In the genomic region with DNA sequence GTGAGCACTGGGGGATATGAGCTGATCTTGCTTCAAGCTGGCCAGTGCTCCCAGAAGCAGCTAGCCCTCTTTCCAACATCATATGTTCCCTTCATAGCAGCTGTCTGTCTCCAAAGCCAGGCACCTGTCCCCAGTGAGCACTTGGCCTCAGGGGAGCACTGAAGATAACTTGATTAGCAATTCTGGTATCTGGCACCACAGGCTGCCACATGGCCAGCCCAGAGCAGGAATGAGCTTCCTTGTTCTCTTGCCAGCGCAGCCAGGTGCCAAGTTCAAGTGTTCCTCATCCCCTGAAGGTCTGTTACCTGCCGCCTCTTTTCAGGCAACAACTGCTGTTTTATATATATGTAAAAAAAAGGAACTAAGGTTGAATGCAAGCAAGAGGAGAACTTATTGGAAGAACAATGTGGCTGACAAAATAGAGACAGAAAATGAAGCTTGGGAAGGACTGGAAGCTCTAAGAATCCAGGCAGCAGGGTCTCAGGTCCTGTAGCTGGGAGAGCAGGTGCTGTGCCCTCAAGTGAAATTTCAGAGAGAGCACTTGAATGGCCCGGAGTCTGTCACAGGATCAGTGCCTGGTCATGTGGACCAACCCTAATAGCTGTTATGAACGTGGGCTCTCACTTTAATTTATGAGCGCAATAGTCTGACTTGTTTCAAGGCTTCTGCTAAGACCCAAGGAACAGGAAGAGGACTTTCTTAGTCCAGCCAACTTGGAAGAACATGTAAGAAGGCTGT, we compare ENCODE assay signal across 27 cellular contexts.
DNase-seq lines count a peak whose midpoint lies in the region; ATAC-seq, FAIRE-seq and TF ChIP-seq lines count a peak whose summit lies in the region.
"Had no signal": no experiment of that assay in that cellular context is flagged by ENCODE, and none has a peak within 500 bp of the region (broad histone marks: within the 10 kb centered on the region; RNA-seq: fewer than 3 reads in every experiment).

No MANE protein-coding gene starts in this region.

- no peak overlapping the region for H3K56ac ChIP-seq in H1 (replicated peaks; ENCODE audit: insufficient read length, low read depth, low read length)

- no peak for TF ChIP-seq RAD21 in H1 (IDR thresholded peaks at IDR 0.05 in 1 of 2, conservative IDR thresholded peaks at IDR 0.05 in 1 of 2; ENCODE audit: low read depth in 2 of 2, low read length in 2 of 2)

- no peak for FAIRE-seq in H1 (lab: Jason Lieb, UNC)
- FAIRE-seq: endothelial cell of umbilical vein, GM12878, HTR-8/SVneo had no signal

- H3K4me2 ChIP-seq in H1 (ENCODE audit: insufficient read depth in 1 of 2, low read depth in 2 of 2, low read length in 2 of 2): no peak overlapping the region

- no peak overlapping the region for H3K4ac ChIP-seq in H1 (replicated peaks; ENCODE audit: insufficient read length, low read depth, low read length)

- no peaks in the 10 kb centered on the region for H3K36me3 ChIP-seq in right atrium auricular region
- H3K36me3 ChIP-seq in heart right ventricle: no peaks in the 10 kb centered on the region
- no peaks in the 10 kb centered on the region for H3K36me3 ChIP-seq in H1 (ENCODE audit: control insufficient read depth in 2 of 4, insufficient read depth in 4 of 4, low read length in 3 of 4)
- no peaks in the 10 kb centered on the region for H3K36me3 ChIP-seq in upper lobe of right lung
- no peaks in the 10 kb centered on the region for H3K36me3 ChIP-seq in tibial nerve
- H3K36me3 ChIP-seq: cardiac muscle cell, Peyer's patch, suprapubic skin, WERI-Rb-1 had no signal

- no peak overlapping the region for H2AFZ ChIP-seq in H1 (ENCODE audit: low read length)

- H2BK120ac ChIP-seq in H1 (replicated peaks; ENCODE audit: low read depth, low read length): no peak overlapping the region

- ATAC-seq in heart right ventricle (no peak), upper lobe of right lung (peak; percentile 52), HG02798 (IDR thresholded peaks at IDR 0.05; ENCODE audit: poor library complexity, unreplicated experiment) (no peak)
- ATAC-seq: GM12878; left colon; naive thymus-derived CD4-positive, alpha-beta T cell; stimulated activated naive B cell treated with anti-CD40 and anti-IgM and Interleukin-4, amounts not matched to agents 10 μg/mL and 1 μg/mL and 100 μg/mL, for 72 hours had no signal

- no peak overlapping the region for H3K9ac ChIP-seq in H1 (replicated peaks in 1 of 4; ENCODE audit: extremely low read depth in 1 of 4, low read depth in 3 of 4, low read length in 3 of 4)

- 0 out of 2 replicates have a peak overlapping the region, but pooled peaks have one; percentile 6 for H2BK12ac ChIP-seq in H1 (ENCODE audit: low read depth, low read length)

- no peak overlapping the region for H3K4me3 ChIP-seq in right atrium auricular region
- H3K4me3 ChIP-seq in heart right ventricle: no peak overlapping the region
- H3K4me3 ChIP-seq in H1 (ENCODE audit: extremely low read depth in 1 of 4, insufficient read depth in 2 of 4, low read depth in 3 of 4, low read length in 4 of 4): no peak overlapping the region
- H3K4me3 ChIP-seq in upper lobe of right lung: no peak overlapping the region
- H3K4me3 ChIP-seq in tibial nerve: no peak overlapping the region
- H3K4me3 ChIP-seq: cardiac muscle cell, GM12878, Peyer's patch, suprapubic skin had no signal

- peak overlapping the region; percentile 45 for H4K91ac ChIP-seq in H1 (replicated peaks; ENCODE audit: insufficient read length, low read length)

- H3K23me2 ChIP-seq in H1 (ENCODE audit: low read depth, low read length): no peaks in the 10 kb centered on the region

- no peak for TF ChIP-seq EP300 in H1 (IDR thresholded peaks at IDR 0.05; ENCODE audit: borderline replicate concordance in 1 of 2, low read depth in 2 of 2, low read length in 2 of 2)
- TF ChIP-seq EP300 in tibial nerve (IDR thresholded peaks at IDR 0.05): no peak

- no peak overlapping the region for H3K23ac ChIP-seq in H1 (ENCODE audit: insufficient read length)

- H3K79me2 ChIP-seq in H1 (ENCODE audit: control insufficient read depth in 1 of 2, insufficient read depth in 2 of 2, low read length in 2 of 2): no peaks in the 10 kb centered on the region

- no peaks in the 10 kb centered on the region for H4K20me1 ChIP-seq in H1 (replicated peaks in 1 of 2; ENCODE audit: control insufficient read depth in 1 of 2, insufficient read depth in 2 of 2, low read length in 2 of 2)

- H3K9me3 ChIP-seq in right atrium auricular region (no peaks in the 10 kb centered on the region), heart right ventricle (no peaks in the 10 kb centered on the region), H1 (ENCODE audit: insufficient read depth in 2 of 2, low read depth in 1 of 2, low read length in 1 of 2) (no peaks in the 10 kb centered on the region), upper lobe of right lung (no peaks in the 10 kb centered on the region), tibial nerve (peaks cover 0 to 13% (median 0%) of the 10 kb centered on the region in 4 donors)
- H3K9me3 ChIP-seq: Peyer's patch had no signal

- no peak overlapping the region for H4K8ac ChIP-seq in H1 (ENCODE audit: extremely low read depth, insufficient read depth, low read length)

- no peaks in the 10 kb centered on the region for H3K79me1 ChIP-seq in H1 (ENCODE audit: low read depth, low read length)

- no peak overlapping the region for H2BK15ac ChIP-seq in H1 (ENCODE audit: low read length)

- intact Hi-C loops in heart right ventricle (cut with DNase I) (loop anchor here in 1 of 10 donors (10.0 kb wide), 1 partner anchor 61 kb away; no protein-coding TSS in a partner anchor), upper lobe of right lung (cut with DNase I) (no loop called here)

- no peak overlapping the region for H2BK20ac ChIP-seq in H1 (ENCODE audit: low read length)

- no peak overlapping the region for H2BK5ac ChIP-seq in H1 (ENCODE audit: low read depth, low read length)

- no peak overlapping the region for H4K5ac ChIP-seq in H1 (ENCODE audit: insufficient read length, low read depth, low read length)

- H3K18ac ChIP-seq in H1 (ENCODE audit: extremely low read depth, low read length): no peak overlapping the region

- POLR2A ChIA-PET in H1 (lab: Charles Lee; ENCODE audit: partially characterized antibody): no interaction called here

- TF ChIP-seq POLR2A in H1 (IDR thresholded peaks at IDR 0.05; ENCODE audit: control extremely low read depth in 1 of 2, low read depth in 2 of 2, low read length in 2 of 2) (no peak), tibial nerve (IDR thresholded peaks at IDR 0.05) (no peak)

- H3K27ac ChIP-seq in right atrium auricular region (no peak overlapping the region), heart right ventricle (no peak overlapping the region), H1 (ENCODE audit: low read depth, low read length) (no peak overlapping the region), upper lobe of right lung (no peak overlapping the region), tibial nerve (no peak overlapping the region)
- H3K27ac ChIP-seq: cardiac muscle cell, Peyer's patch, suprapubic skin, WERI-Rb-1 had no signal

- TF ChIP-seq CTCF in right atrium auricular region (IDR thresholded peaks at IDR 0.05) (no peak), heart right ventricle (IDR thresholded peaks at IDR 0.05) (no peak), H1 (IDR thresholded peaks at IDR 0.05; ENCODE audit: control extremely low read depth in 1 of 3, insufficient read depth in 1 of 3, low read depth in 1 of 3, low read length in 3 of 3) (no peak), upper lobe of right lung (IDR thresholded peaks at IDR 0.05) (no peak), tibial nerve (IDR thresholded peaks at IDR 0.05) (no peak)

- CTCF ChIA-PET in H1 (lab: Charles Lee; ENCODE audit: partially characterized antibody): interaction anchor here (0.6 to 2.0 kb wide), 4 partner anchors 43 to 261 kb away, joined by 3 to 5 read pairs (median 3); no protein-coding TSS in a partner anchor

- H3K4me1 ChIP-seq in right atrium auricular region (no peaks in the 10 kb centered on the region), heart right ventricle (no peaks in the 10 kb centered on the region), H1 (replicated peaks in 1 of 4; ENCODE audit: control insufficient read depth in 3 of 4, insufficient read depth in 4 of 4, low read length in 3 of 4) (peaks cover 0 to 8% (median 5%) of the 10 kb centered on the region in 4 experiments; a peak in 5 of 7 replicates), upper lobe of right lung (no peaks in the 10 kb centered on the region), tibial nerve (no peaks in the 10 kb centered on the region)
- H3K4me1 ChIP-seq: Peyer's patch, suprapubic skin had no signal

- peak; percentile 43 for DNase-seq in right atrium auricular region (ENCODE audit: low spot score)
- no peak for DNase-seq in heart right ventricle
- DNase-seq in NCI-H2171 (lab: John Stamatoyannopoulos, UW): peak; percentile 45
- no peak for DNase-seq in H1 (ENCODE audit: low read depth in 1 of 2, low spot score in 2 of 2)
- no peak for DNase-seq in upper lobe of right lung
- DNase-seq in tibial nerve (ENCODE audit: low spot score in 2 of 2): no peak
- no peak for DNase-seq in activated naive CD4-positive, alpha-beta T cell treated with Interleukin-2 at 50 U/mL for 16 hours
- DNase-seq: ACHN; activated CD4-positive, alpha-beta T cell treated with anti-CD3 and anti-CD28 coated beads, Interleukin-2, amount 10 ng/mL, durations not matched to agents 24 days and 14 days; anterior cingulate cortex; COR-L47; KBM-7; left colon; naive thymus-derived CD4-positive, alpha-beta T cell; NCI-H1694 treated with DMSO at 0.1 percent for 48 hours; NCI-H510A; nucleus accumbens; stimulated activated CD4-positive, alpha-beta T cell treated with anti-CD3 and anti-CD28 coated beads, Interleukin-4, amount 100 ng/mL, for 24 hours; stimulated activated naive B cell treated with anti-CD40 and anti-IgM and Interleukin-4, amounts not matched to agents 10 μg/mL and 1 μg/mL and 100 μg/mL, for 72 hours; WERI-Rb-1 had no signal

- H3K27me3 ChIP-seq in right atrium auricular region (no peaks in the 10 kb centered on the region), heart right ventricle (peaks cover 0 to 24% (median 9%) of the 10 kb centered on the region in 7 donors), H1 (replicated peaks in 1 of 4; ENCODE audit: control insufficient read depth in 3 of 4, extremely low read depth in 1 of 4, insufficient read depth in 3 of 4, low read length in 3 of 4) (no peaks in the 10 kb centered on the region; a peak in 2 of 7 replicates), upper lobe of right lung (no peaks in the 10 kb centered on the region), tibial nerve (no peaks in the 10 kb centered on the region)
- H3K27me3 ChIP-seq: cardiac muscle cell, Peyer's patch, suprapubic skin had no signal

- WGBS in heart right ventricle, 2 donors: 69 to 75% methylated on average over 5 of the region's 5 CpGs
- WGBS in H1 (ENCODE audit: extremely low coverage in 1 of 2, insufficient coverage in 1 of 2, insufficient read length in 1 of 2, insufficient replicate concordance in 2 of 2, low coverage in 1 of 2, low lambda C conversion rate in 2 of 2, missing lambda C conversion rate in 1 of 2), 2 experiments: 91% methylated on average over 5 of the region's 5 CpGs; no CpG with 5 or more reads in 1 of the 2 experiments
- 70% methylated on average over 5 of the region's 5 CpGs for WGBS in tibial nerve, 2 donors

- no peak overlapping the region for H2AK5ac ChIP-seq in H1 (ENCODE audit: low read depth, low read length)

- no peak overlapping the region for H3K14ac ChIP-seq in H1 (ENCODE audit: insufficient read length)

TF ChIP-seq in H1, 55 proteins besides CTCF, POLR2A, EP300 and RAD21 (continues in another document):
- TF ChIP-seq MAFK (IDR thresholded peaks at IDR 0.05; ENCODE audit: low read depth, low read length): no peak

Comparison
In these comparisons a context has a peak if more than half of its experiments do, and no peak if none do; other contexts are left out.
1. DNase-seq: peak in right atrium auricular region (single experiment) and NCI-H2171 (single experiment); none in heart right ventricle (0 of 2), H1 (0 of 2), upper lobe of right lung (single experiment), tibial nerve (0 of 2) and activated naive CD4-positive, alpha-beta T cell treated with Interleukin-2 at 50 U/mL for 16 hours (single experiment).